13 cellular contexts compared by ENCODE assay signal in genomic region chr3:3081659-3082546, GRCh38. TPM values are rescaled to one million over a fixed set of nuclear protein-coding genes. Genes with fewer than 3 reads are reported as not detected.
DNase-seq lines count a peak whose midpoint lies in the region; ATAC-seq and TF ChIP-seq lines count a peak whose summit lies in the region.
"Had no signal": no experiment of that assay in that cellular context is flagged by ENCODE, and none has a peak within 500 bp of the region (broad histone marks: within the 10 kb centered on the region; RNA-seq: fewer than 3 reads in every experiment).

No MANE protein-coding gene starts in this region.

- peak; percentile 63 for ATAC-seq in GM19025 (IDR thresholded peaks at IDR 0.05; ENCODE audit: low read depth, unreplicated experiment)
- ATAC-seq in GM21723 (IDR thresholded peaks at IDR 0.05; ENCODE audit: unreplicated experiment) = peak; percentile 89
- ATAC-seq in HG03108 (IDR thresholded peaks at IDR 0.05; ENCODE audit: unreplicated experiment) = peak; percentile 76
- ATAC-seq in memory B cell (ENCODE audit: low read depth) = peak; percentile 85
- no peak for ATAC-seq in CD4-positive, alpha-beta T cell (ENCODE audit: poor library complexity)
- ATAC-seq: stimulated activated effector memory CD8-positive, alpha-beta T cell treated with anti-CD3 and anti-CD28 coated beads, Interleukin-12 subunit alpha, Interleukin-12 subunit beta, amount 100 ng/mL, for 72 hours had no signal

- POLR2A ChIA-PET in CD4-positive, alpha-beta T cell (lab: Charles Lee) = no interaction called here

- peaks cover 2% of the 10 kb centered on the region for H3K27me3 Mint-ChIP-seq in memory B cell
- peaks cover 6% of the 10 kb centered on the region for H3K27me3 Mint-ChIP-seq in CD4-positive, alpha-beta T cell

- H3K27ac Mint-ChIP-seq in memory B cell = no peak overlapping the region
- H3K27ac Mint-ChIP-seq in CD4-positive, alpha-beta T cell = no peak overlapping the region
- H3K27ac Mint-ChIP-seq: stimulated activated effector memory CD8-positive, alpha-beta T cell treated with anti-CD3 and anti-CD28 coated beads, Interleukin-12 subunit alpha, Interleukin-12 subunit beta, amount 100 ng/mL, for 72 hours had no signal

- H3K79me2 ChIP-seq in osteoblast (ENCODE audit: insufficient read depth, low read length) = no peaks in the 10 kb centered on the region

- no peak overlapping the region for H3K4me2 ChIP-seq in osteoblast (ENCODE audit: insufficient read depth, low read length)
- H3K4me2 ChIP-seq: KMS-11 had no signal

- H3K27me3 ChIP-seq in osteoblast (ENCODE audit: insufficient read depth, low read length) = no peaks in the 10 kb centered on the region
- H3K27me3 ChIP-seq in CD4-positive, alpha-beta T cell (ENCODE audit: control insufficient read depth, insufficient read depth, low read length) = no peaks in the 10 kb centered on the region

- no peaks in the 10 kb centered on the region for H3K9me3 ChIP-seq in osteoblast (ENCODE audit: low read depth, low read length)
- no peaks in the 10 kb centered on the region for H3K9me3 ChIP-seq in CD4-positive, alpha-beta T cell (ENCODE audit: control insufficient read depth, low read length)

- peak overlapping the region; percentile 67 for H3K4me3 Mint-ChIP-seq in memory B cell
- no peak overlapping the region for H3K4me3 Mint-ChIP-seq in CD4-positive, alpha-beta T cell
- H3K4me3 Mint-ChIP-seq: neural crest cell; stimulated activated effector memory CD8-positive, alpha-beta T cell treated with anti-CD3 and anti-CD28 coated beads, Interleukin-12 subunit alpha, Interleukin-12 subunit beta, amount 100 ng/mL, for 72 hours had no signal

- no peaks in the 10 kb centered on the region for H4K20me1 ChIP-seq in osteoblast (ENCODE audit: insufficient read depth, low read length)

- TF ChIP-seq CTCF in osteoblast (IDR thresholded peaks at IDR 0.05; ENCODE audit: extremely low read depth, low read depth, low read length) = no peak
- no peak for TF ChIP-seq CTCF in CD4-positive, alpha-beta T cell (IDR thresholded peaks at IDR 0.05)

- no peaks in the 10 kb centered on the region for H3K36me3 ChIP-seq in osteoblast (ENCODE audit: insufficient read depth, low read length)

- H3K36me3 Mint-ChIP-seq in memory B cell = no peaks in the 10 kb centered on the region
- H3K36me3 Mint-ChIP-seq in CD4-positive, alpha-beta T cell (ENCODE audit: low read depth) = no peaks in the 10 kb centered on the region
- H3K36me3 Mint-ChIP-seq: stimulated activated effector memory CD8-positive, alpha-beta T cell treated with anti-CD3 and anti-CD28 coated beads, Interleukin-12 subunit alpha, Interleukin-12 subunit beta, amount 100 ng/mL, for 72 hours had no signal

- no peak overlapping the region for H3K4me3 ChIP-seq in osteoblast (ENCODE audit: insufficient read depth, low read length)

- H3K4me1 Mint-ChIP-seq in memory B cell = peaks cover 21% of the 10 kb centered on the region
- H3K4me1 Mint-ChIP-seq in CD4-positive, alpha-beta T cell (ENCODE audit: low read depth) = no peaks in the 10 kb centered on the region
- H3K4me1 Mint-ChIP-seq: neural crest cell; stimulated activated effector memory CD8-positive, alpha-beta T cell treated with anti-CD3 and anti-CD28 coated beads, Interleukin-12 subunit alpha, Interleukin-12 subunit beta, amount 100 ng/mL, for 72 hours had no signal

- H3K27ac ChIP-seq in osteoblast (ENCODE audit: low read depth, low read length) = no peak overlapping the region
- H3K27ac ChIP-seq in CD4-positive, alpha-beta T cell (ENCODE audit: low read depth, low read length) = no peak overlapping the region
- H3K27ac ChIP-seq: KMS-11 had no signal

- H3K9me3 Mint-ChIP-seq in memory B cell = no peaks in the 10 kb centered on the region
- no peaks in the 10 kb centered on the region for H3K9me3 Mint-ChIP-seq in CD4-positive, alpha-beta T cell
- H3K9me3 Mint-ChIP-seq: neural crest cell; stimulated activated effector memory CD8-positive, alpha-beta T cell treated with anti-CD3 and anti-CD28 coated beads, Interleukin-12 subunit alpha, Interleukin-12 subunit beta, amount 100 ng/mL, for 72 hours had no signal

- DNase-seq in memory B cell (ENCODE audit: low spot score in 2 of 2) (peak in 1 of 2 donors; percentile 5), osteoblast (ENCODE audit: insufficient read length, low spot score, missing footprints) (no peak), NCI-H345 (lab: John Stamatoyannopoulos, UW) (no peak)
- DNase-seq in CD4-positive, alpha-beta T cell = no peak
- DNase-seq: activated effector memory CD4-positive, alpha-beta T cell treated with Interleukin-2 at 50 U/mL for 16 hours; central memory CD4-positive, alpha-beta T cell; NCI-H2107 had no signal

- no peak overlapping the region for H2AFZ ChIP-seq in osteoblast (ENCODE audit: low read length)

- intact Hi-C loops in CD4-positive, alpha-beta T cell (cut with DNase I, micrococcal nuclease) = no loop called here

- CTCF ChIA-PET in CD4-positive, alpha-beta T cell (lab: Charles Lee) = no interaction called here

- no peaks in the 10 kb centered on the region for H3K4me1 ChIP-seq in osteoblast (ENCODE audit: insufficient read depth, low read length)

RNA-seq across cellular contexts. Expression of gene IL5RA, which starts 28.3 kb away (rescaled TPM):
- total RNA-seq in osteoblast = not detected in 2 replicates
- total RNA-seq in CD4-positive, alpha-beta T cell = under 1 TPM; 0.59 to 0.99 TPM
- total RNA-seq: neural crest cell had no signal

RNA-seq across cellular contexts. Expression of gene TRNT1, which starts 44.8 kb away (rescaled TPM):
- 22.4 and 25.0 TPM in 2 replicates for total RNA-seq in osteoblast
- 10 to 100 TPM; 25.8 to 30.7 TPM for total RNA-seq in CD4-positive, alpha-beta T cell
